In the genomic region with DNA sequence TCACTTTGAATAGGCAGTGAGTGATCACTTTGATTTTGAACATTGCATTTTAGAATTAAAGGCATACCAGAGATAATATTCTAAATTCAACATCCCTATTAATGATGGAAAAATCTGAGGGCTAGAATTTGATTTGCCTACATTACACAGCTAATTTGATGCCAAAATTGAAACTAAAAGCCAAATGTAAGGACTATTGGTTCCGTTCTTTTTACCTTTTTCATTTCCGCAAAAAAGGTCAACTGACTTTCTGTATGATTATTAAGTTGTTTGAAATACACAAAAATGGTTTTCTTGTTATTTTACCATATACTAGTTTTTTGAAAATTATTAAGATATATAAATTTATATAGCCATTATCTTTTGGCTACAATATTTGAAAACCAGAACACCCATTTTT, we compare ENCODE assay signal across 10 cellular contexts.
"Had no signal": no experiment of that assay in that cellular context is flagged by ENCODE, and none has a peak within 500 bp of the region (broad histone marks: within the 10 kb centered on the region; RNA-seq: fewer than 3 reads in every experiment).

No MANE protein-coding gene starts in this region.

- H3K27ac ChIP-seq: GM23248 had no signal

- H2AFZ ChIP-seq: GM23248 had no signal

- FAIRE-seq: HTR-8/SVneo, K562 had no signal

- DNase-seq: GM23248, GOT3, H7, HFFc6, IMR-90, KG1 had no signal

- H3K9me3 ChIP-seq: HAP-1 had no signal

- H3K4me1 ChIP-seq: HAP-1 had no signal

- H3K36me3 ChIP-seq: HAP-1 had no signal

- ATAC-seq: HCT116, K562 had no signal

- H3K4me3 ChIP-seq: GM23248, HAP-1, K562 had no signal
